Comparison of ENCODE assay signal across 20 cellular contexts in genomic region chr13:65856464-65856863, GRCh38.
A peak's percentile ranks its signal among the peaks of the same experiment; 100 is the strongest.
DNase-seq lines count a peak whose midpoint lies in the region; ATAC-seq, FAIRE-seq and TF ChIP-seq lines count a peak whose summit lies in the region.
"Had no signal": no experiment of that assay in that cellular context is flagged by ENCODE, and none has a peak within 500 bp of the region (broad histone marks: within the 10 kb centered on the region; RNA-seq: fewer than 3 reads in every experiment).

No MANE protein-coding gene starts in this region.

- H3K27ac Mint-ChIP-seq in T-cell: no peak overlapping the region
- H3K27ac Mint-ChIP-seq: activated T-helper 17 cell treated with anti-CD3 and anti-CD28 coated beads, Interleukin-2, amount 50 U/mL, for 72 hours; stimulated activated naive B cell treated with anti-CD40 and anti-IgM and Interleukin-4, amounts not matched to agents 10 μg/mL and 1 μg/mL and 100 μg/mL, for 72 hours; WTC11 had no signal

- intact Hi-C loops in uterus (cut with DNase I; ENCODE audit: low total_unique reads): no loop called here

- no peak overlapping the region for H3K4me3 Mint-ChIP-seq in T-cell
- H3K4me3 Mint-ChIP-seq: activated T-helper 17 cell treated with anti-CD3 and anti-CD28 coated beads, Interleukin-2, amount 50 U/mL, for 72 hours; stimulated activated naive B cell treated with anti-CD40 and anti-IgM and Interleukin-4, amounts not matched to agents 10 μg/mL and 1 μg/mL and 100 μg/mL, for 72 hours; WTC11 had no signal

- POLR2A ChIA-PET in T-cell (lab: Charles Lee): no interaction called here

- DNase-seq in NCI-H2171 treated with DMSO at 0.1 percent for 48 hours (lab: John Stamatoyannopoulos, UW): peak; percentile 21
- DNase-seq in NCI-H2171 (lab: John Stamatoyannopoulos, UW): no peak
- DNase-seq in astrocyte of the spinal cord (ENCODE audit: low read depth, low spot score): peak; percentile 68
- peak; percentile 81 for DNase-seq in iris pigment epithelial cell (ENCODE audit: low read depth)
- no peak for DNase-seq in T-cell
- DNase-seq in inferior parietal cortex (ENCODE audit: extremely low spot score): no peak
- DNase-seq in uterus: no peak
- no peak for DNase-seq in small intestine
- DNase-seq: cortex of kidney; KG1; left cardiac atrium; NCI-H1092 treated with DMSO at 0.1 percent for 48 hours; NK-92 treated with Interleukin-12 subunit alpha and Interleukin-12 subunit beta, amount 100 ng/mL, for 24 hours; stimulated activated CD4-positive, alpha-beta T cell treated with anti-CD3 and anti-CD28 coated beads, Interleukin-12 subunit alpha, Interleukin-12 subunit beta, amount 100 ng/mL, for 4 hours; stimulated activated naive B cell treated with anti-CD40 and anti-IgM and Interleukin-4, amounts not matched to agents 10 μg/mL and 1 μg/mL and 100 μg/mL, for 72 hours had no signal

- FAIRE-seq in small intestine (lab: Jason Lieb, UNC): no peak

- peaks cover 8 to 15% (median 14%) of the 10 kb centered on the region in 3 donors for H3K9me3 Mint-ChIP-seq in T-cell
- H3K9me3 Mint-ChIP-seq: activated T-helper 17 cell treated with anti-CD3 and anti-CD28 coated beads, Interleukin-2, amount 50 U/mL, for 72 hours; stimulated activated naive B cell treated with anti-CD40 and anti-IgM and Interleukin-4, amounts not matched to agents 10 μg/mL and 1 μg/mL and 100 μg/mL, for 72 hours; WTC11 had no signal

- no peaks in the 10 kb centered on the region for H3K27me3 ChIP-seq in uterus
- H3K27me3 ChIP-seq in small intestine (ENCODE audit: control insufficient read depth in 2 of 2, insufficient read depth in 2 of 2, low read length in 2 of 2): no peaks in the 10 kb centered on the region
- H3K27me3 ChIP-seq: tibial nerve had no signal

- no peaks in the 10 kb centered on the region for H3K4me1 Mint-ChIP-seq in T-cell
- H3K4me1 Mint-ChIP-seq: activated T-helper 17 cell treated with anti-CD3 and anti-CD28 coated beads, Interleukin-2, amount 50 U/mL, for 72 hours; stimulated activated naive B cell treated with anti-CD40 and anti-IgM and Interleukin-4, amounts not matched to agents 10 μg/mL and 1 μg/mL and 100 μg/mL, for 72 hours had no signal

- no peak overlapping the region for H3K4me3 ChIP-seq in astrocyte of the spinal cord (ENCODE audit: low read depth, low read length)
- no peak overlapping the region for H3K4me3 ChIP-seq in uterus
- H3K4me3 ChIP-seq in small intestine (ENCODE audit: low read depth in 1 of 2, low read length in 2 of 2): no peak overlapping the region
- H3K4me3 ChIP-seq: tibial nerve had no signal

- H3K36me3 ChIP-seq in uterus (no peaks in the 10 kb centered on the region), small intestine (ENCODE audit: control insufficient read depth in 2 of 2, insufficient read depth in 2 of 2, low read length in 2 of 2) (no peaks in the 10 kb centered on the region)
- H3K36me3 ChIP-seq: tibial nerve had no signal

- TF ChIP-seq CTCF in astrocyte of the spinal cord (IDR thresholded peaks at IDR 0.05; ENCODE audit: low read depth, low read length) (no peak), uterus (IDR thresholded peaks at IDR 0.05) (no peak)

- CTCF ChIA-PET in T-cell (lab: Charles Lee): no interaction called here

- H3K4me1 ChIP-seq in uterus (no peaks in the 10 kb centered on the region), small intestine (ENCODE audit: control insufficient read depth in 2 of 2, insufficient read depth in 1 of 2, low read depth in 1 of 2, low read length in 1 of 2) (no peaks in the 10 kb centered on the region)
- H3K4me1 ChIP-seq: parathyroid adenoma had no signal

- H3K27me3 Mint-ChIP-seq in T-cell: no peaks in the 10 kb centered on the region
- H3K27me3 Mint-ChIP-seq: activated T-helper 17 cell treated with anti-CD3 and anti-CD28 coated beads, Interleukin-2, amount 50 U/mL, for 72 hours; stimulated activated naive B cell treated with anti-CD40 and anti-IgM and Interleukin-4, amounts not matched to agents 10 μg/mL and 1 μg/mL and 100 μg/mL, for 72 hours had no signal

- H3K36me3 Mint-ChIP-seq in T-cell: no peaks in the 10 kb centered on the region
- H3K36me3 Mint-ChIP-seq: stimulated activated naive B cell treated with anti-CD40 and anti-IgM and Interleukin-4, amounts not matched to agents 10 μg/mL and 1 μg/mL and 100 μg/mL, for 72 hours; WTC11 had no signal

- WGBS in small intestine, 3 donors: 51 to 64% (median 55%) methylated on average over 2 of the region's 2 CpGs

- no peaks in the 10 kb centered on the region for H3K9me3 ChIP-seq in uterus
- no peaks in the 10 kb centered on the region for H3K9me3 ChIP-seq in small intestine (ENCODE audit: control insufficient read depth, low read depth)
- H3K9me3 ChIP-seq: tibial nerve had no signal

- H3K27ac ChIP-seq in uterus: no peak overlapping the region
- no peak overlapping the region for H3K27ac ChIP-seq in small intestine (ENCODE audit: low read depth in 1 of 2, low read length in 1 of 2)
- H3K27ac ChIP-seq: 22Rv1, parathyroid adenoma, tibial nerve had no signal

- ATAC-seq in T-cell (replicated peaks in 1 of 4): no peak
- ATAC-seq: activated T-helper 17 cell treated with anti-CD3 and anti-CD28 coated beads, Interleukin-2, amount 50 U/mL, for 72 hours; stimulated activated naive B cell treated with anti-CD40 and anti-IgM and Interleukin-4, amounts not matched to agents 10 μg/mL and 1 μg/mL and 100 μg/mL, for 72 hours; WTC11 had no signal

- in situ Hi-C loops in astrocyte of the spinal cord (cut with HindIII; ENCODE audit: low sequenced_read_pairs): no loop called here

- TF ChIP-seq POLR2A in uterus (IDR thresholded peaks at IDR 0.05): no peak

Comparison
In these comparisons a context has a peak if more than half of its experiments do, and no peak if none do; other contexts are left out.
1. DNase-seq: peak in NCI-H2171 treated with DMSO at 0.1 percent for 48 hours (single experiment), astrocyte of the spinal cord (single experiment) and iris pigment epithelial cell (single experiment); none in NCI-H2171 (single experiment), T-cell (0 of 34), inferior parietal cortex (single experiment), uterus (0 of 2) and small intestine (single experiment).